18 cellular contexts compared by ENCODE assay signal in genomic region chr7:22944506-22944905, GRCh38.
"Had no signal": no experiment of that assay in that cellular context is flagged by ENCODE, and none has a peak within 500 bp of the region (broad histone marks: within the 10 kb centered on the region; RNA-seq: fewer than 3 reads in every experiment).

No MANE protein-coding gene starts in this region.

- H3K4me3 ChIP-seq: coronary artery, heart right ventricle, psoas muscle, upper lobe of left lung had no signal

- H3K27me3 ChIP-seq: heart right ventricle, upper lobe of left lung had no signal

- H3K27ac ChIP-seq: coronary artery, heart right ventricle, psoas muscle, upper lobe of left lung, VCaP had no signal

- DNase-seq: activated CD4-positive, alpha-beta T cell treated with anti-CD3 and anti-CD28 coated beads for 36 hours; activated CD8-positive, alpha-beta memory T cell treated with anti-CD3 and anti-CD28 coated beads, Interleukin-2, amount 50 U/mL, for 48 hours; activated CD8-positive, alpha-beta T cell treated with anti-CD3 and anti-CD28 coated beads, Interleukin-2, amount 10 ng/mL, durations not matched to agents 7 days and 5 days; activated naive CD4-positive, alpha-beta T cell treated with anti-CD3 and anti-CD28 coated beads for 36 hours; central memory CD4-positive, alpha-beta T cell; effector CD4-positive, alpha-beta T cell; foreskin melanocyte; heart right ventricle; nucleus accumbens; psoas muscle; stimulated activated CD4-positive, alpha-beta T cell treated with anti-CD3 and anti-CD28 coated beads, Interleukin-12 subunit alpha, Interleukin-12 subunit beta, amount 100 ng/mL, for 4 hours; stimulated activated naive CD8-positive, alpha-beta T cell treated with anti-CD3 and anti-CD28 coated beads, Interleukin-15, Interleukin-2, amounts not matched to agents 100 U/mL and 50 U/mL, for 24 hours; T1000 had no signal

- ATAC-seq: activated CD4-positive, alpha-beta T cell treated with anti-CD3 and anti-CD28 coated beads for 36 hours; activated CD8-positive, alpha-beta T cell treated with anti-CD3 and anti-CD28 coated beads, Interleukin-2, amount 10 ng/mL, durations not matched to agents 7 days and 5 days; left lobe of liver; natural killer cell treated with Interleukin-12 subunit alpha and Interleukin-12 subunit beta and Interleukin-15 and Interleukin-18, amount 100 ng/mL, for 72 hours; stimulated activated naive CD8-positive, alpha-beta T cell treated with anti-CD3 and anti-CD28 coated beads, Interleukin-15, Interleukin-2, amounts not matched to agents 100 U/mL and 50 U/mL, for 24 hours had no signal

- H3K9me3 ChIP-seq: heart right ventricle, psoas muscle, upper lobe of left lung had no signal
